13 cellular contexts compared by ENCODE assay signal in genomic region chr4:2083826-2084160, GRCh38.
"Had no signal": no experiment of that assay in that cellular context is flagged by ENCODE, and none has a peak within 500 bp of the region (broad histone marks: within the 10 kb centered on the region; RNA-seq: fewer than 3 reads in every experiment).

No MANE protein-coding gene starts in this region.

- H3K36me3 Mint-ChIP-seq: activated naive CD4-positive, alpha-beta T cell treated with anti-CD3 and anti-CD28 coated beads, Interleukin-2, amount 50 U/mL, for 72 hours; brain had no signal

- H3K27me3 ChIP-seq: dorsolateral prefrontal cortex, esophagus muscularis mucosa had no signal

- H3K27ac Mint-ChIP-seq: activated CD8-positive, alpha-beta T cell treated with anti-CD3 and anti-CD28 coated beads for 36 hours; progenitor cell of endocrine pancreas had no signal

- H3K9me3 ChIP-seq: esophagus muscularis mucosa had no signal

- H3K4me3 Mint-ChIP-seq: activated CD8-positive, alpha-beta T cell treated with anti-CD3 and anti-CD28 coated beads for 36 hours; brain had no signal

- H3K9me3 Mint-ChIP-seq: activated CD8-positive, alpha-beta T cell treated with anti-CD3 and anti-CD28 coated beads for 36 hours; activated naive CD4-positive, alpha-beta T cell treated with anti-CD3 and anti-CD28 coated beads, Interleukin-2, amount 50 U/mL, for 72 hours had no signal

- DNase-seq: activated CD8-positive, alpha-beta T cell treated with anti-CD3 and anti-CD28 coated beads for 36 hours; activated T-cell treated with anti-CD3 and anti-CD28 coated beads for 4 hours; amniotic stem cell; left ventricle myocardium superior; mesendoderm; right cardiac atrium; stimulated activated CD4-positive, alpha-beta T cell treated with anti-CD3 and anti-CD28 coated beads, Interleukin-2, amount 100 ng/mL, for 24 hours; stimulated activated naive CD4-positive, alpha-beta T cell had no signal

- H3K4me1 ChIP-seq: esophagus muscularis mucosa had no signal

- ATAC-seq: activated CD8-positive, alpha-beta T cell treated with anti-CD3 and anti-CD28 coated beads for 36 hours; activated naive CD4-positive, alpha-beta T cell treated with anti-CD3 and anti-CD28 coated beads, Interleukin-2, amount 50 U/mL, for 72 hours; left ventricle myocardium superior; right cardiac atrium had no signal

- H3K4me3 ChIP-seq: dorsolateral prefrontal cortex, esophagus muscularis mucosa had no signal

- H3K27ac ChIP-seq: esophagus muscularis mucosa had no signal

- H3K36me3 ChIP-seq: esophagus muscularis mucosa had no signal
